In genomic region chr1:234544094-234544579, GRCh38 we compare ENCODE assay signal across 9 cellular contexts.
DNase-seq lines count a peak whose midpoint lies in the region; ATAC-seq and TF ChIP-seq lines count a peak whose summit lies in the region.
"Had no signal": no experiment of that assay in that cellular context is flagged by ENCODE, and none has a peak within 500 bp of the region (broad histone marks: within the 10 kb centered on the region; RNA-seq: fewer than 3 reads in every experiment).

No MANE protein-coding gene starts in this region.

- intact Hi-C loops in left lung (cut with DNase I): no loop called here

- H3K4me3 ChIP-seq in left lung: no peak overlapping the region

- H3K9me3 ChIP-seq in left lung: no peaks in the 10 kb centered on the region

- H3K27me3 ChIP-seq in left lung: no peaks in the 10 kb centered on the region

- no peaks in the 10 kb centered on the region for H3K27me3 Mint-ChIP-seq in T-helper 2 cell treated with Interferon-gamma antibody and Interleukin-4, amounts not matched to agents 5 μg/mL and 100 μg/mL, for 36 hours (ENCODE audit: low read depth)

- H3K4me1 Mint-ChIP-seq in T-helper 2 cell treated with Interferon-gamma antibody and Interleukin-4, amounts not matched to agents 5 μg/mL and 100 μg/mL, for 36 hours (ENCODE audit: low read depth): peaks cover 32% of the 10 kb centered on the region

- H3K36me3 ChIP-seq in left lung: no peaks in the 10 kb centered on the region

- H3K4me1 ChIP-seq in left lung: peaks cover 0 to 16% of the 10 kb centered on the region in 2 donors

- H3K27ac ChIP-seq in C4-2B (peak overlapping the region; percentile 81), left lung (peak overlapping the region; percentile 10 to 71)

- ATAC-seq in left lung: peak; percentile 74
- no peak for ATAC-seq in GM21576 (IDR thresholded peaks at IDR 0.05; ENCODE audit: unreplicated experiment)

- H3K36me3 Mint-ChIP-seq in T-helper 2 cell treated with Interferon-gamma antibody and Interleukin-4, amounts not matched to agents 5 μg/mL and 100 μg/mL, for 36 hours (ENCODE audit: low read depth): no peaks in the 10 kb centered on the region
- H3K36me3 Mint-ChIP-seq: memory B cell had no signal

- no peaks in the 10 kb centered on the region for H3K9me3 Mint-ChIP-seq in T-helper 2 cell treated with Interferon-gamma antibody and Interleukin-4, amounts not matched to agents 5 μg/mL and 100 μg/mL, for 36 hours
- H3K9me3 Mint-ChIP-seq: memory B cell had no signal

- peak; percentile 19 for DNase-seq in NAMALWA (ENCODE audit: low spot score)
- DNase-seq in T-helper 2 cell treated with Interferon-gamma antibody and Interleukin-4, amounts not matched to agents 5 μg/mL and 100 μg/mL, for 36 hours (ENCODE audit: low spot score): peak; percentile 12
- DNase-seq in cerebellar cortex (ENCODE audit: low spot score): peak; percentile 72
- DNase-seq in left lung: peak in 1 of 2 donors; percentile 61
- peak; percentile 50 for DNase-seq in stimulated activated CD4-positive, alpha-beta T cell treated with anti-CD3 and anti-CD28 coated beads, Interleukin-4, amount 100 ng/mL, for 24 hours
- DNase-seq in cortex of kidney (lab: John Stamatoyannopoulos, UW): no peak

- peak overlapping the region; percentile 70 for H3K27ac Mint-ChIP-seq in T-helper 2 cell treated with Interferon-gamma antibody and Interleukin-4, amounts not matched to agents 5 μg/mL and 100 μg/mL, for 36 hours
- H3K27ac Mint-ChIP-seq: memory B cell had no signal

- peak overlapping the region; percentile 51 for H3K4me3 Mint-ChIP-seq in T-helper 2 cell treated with Interferon-gamma antibody and Interleukin-4, amounts not matched to agents 5 μg/mL and 100 μg/mL, for 36 hours
- H3K4me3 Mint-ChIP-seq: memory B cell had no signal

- TF ChIP-seq CTCF in C4-2B (conservative IDR thresholded peaks at IDR 0.05) (no peak), left lung (IDR thresholded peaks at IDR 0.05) (no peak)
